1 cellular context compared by ENCODE assay signal in the genomic region with DNA sequence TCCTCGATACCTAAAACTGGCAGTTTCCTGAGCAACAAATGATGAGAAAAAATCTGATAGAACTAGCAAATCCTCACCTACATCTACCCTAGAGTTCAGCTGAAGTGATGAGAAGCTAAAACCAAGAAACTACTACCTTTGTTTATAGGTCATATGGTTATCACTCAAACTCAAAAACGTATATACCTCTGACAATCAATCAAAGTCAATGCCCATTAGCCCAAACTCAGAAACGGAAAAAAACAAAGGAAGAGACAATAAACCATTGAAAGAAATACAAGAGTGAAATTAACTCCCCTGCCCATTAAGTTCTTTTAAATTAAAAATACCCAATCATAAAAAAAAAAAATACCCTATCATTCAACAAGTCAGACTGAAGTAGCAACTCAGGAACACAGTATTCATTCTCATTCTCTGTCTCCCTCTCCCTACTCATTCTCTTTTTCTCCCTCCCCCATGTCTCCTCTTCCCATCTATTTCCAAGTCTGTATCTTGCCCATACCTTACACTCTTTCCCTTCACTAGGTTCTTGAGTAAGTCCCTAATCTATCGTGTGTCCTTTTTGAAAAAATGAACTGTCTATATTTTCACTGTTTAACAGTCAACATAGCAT.
TF ChIP-seq lines count a peak whose summit lies in the region.

No MANE protein-coding gene starts in this region.

TF ChIP-seq in GM23338, 12 proteins besides CTCF, POLR2A, EP300 and RAD21 (continued from another document):
- TF ChIP-seq JUNB (IDR thresholded peaks at IDR 0.05; ENCODE audit: unreplicated experiment) (no peak), POLR2AphosphoS5 (IDR thresholded peaks at IDR 0.05; ENCODE audit: low read depth) (no peak), ZNF331 (CRISPR knock-in tag; IDR thresholded peaks at IDR 0.05; ENCODE audit: low read depth) (no peak), EZH2 (IDR thresholded peaks at IDR 0.05; ENCODE audit: low read depth, unreplicated experiment) (no peak), CREB1 (CRISPR knock-in tag; IDR thresholded peaks at IDR 0.05; ENCODE audit: low read depth) (no peak), STAT1 (IDR thresholded peaks at IDR 0.05; ENCODE audit: unreplicated experiment) (no peak), ZNF114 (CRISPR knock-in tag; IDR thresholded peaks at IDR 0.05) (no peak)
- TF ChIP-seq, protein P1, sequence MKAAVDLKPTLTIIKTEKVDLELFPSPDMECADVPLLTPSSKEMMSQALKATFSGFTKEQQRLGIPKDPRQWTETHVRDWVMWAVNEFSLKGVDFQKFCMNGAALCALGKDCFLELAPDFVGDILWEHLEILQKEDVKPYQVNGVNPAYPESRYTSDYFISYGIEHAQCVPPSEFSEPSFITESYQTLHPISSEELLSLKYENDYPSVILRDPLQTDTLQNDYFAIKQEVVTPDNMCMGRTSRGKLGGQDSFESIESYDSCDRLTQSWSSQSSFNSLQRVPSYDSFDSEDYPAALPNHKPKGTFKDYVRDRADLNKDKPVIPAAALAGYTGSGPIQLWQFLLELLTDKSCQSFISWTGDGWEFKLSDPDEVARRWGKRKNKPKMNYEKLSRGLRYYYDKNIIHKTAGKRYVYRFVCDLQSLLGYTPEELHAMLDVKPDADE (IDR thresholded peaks at IDR 0.05) = no peak
- TF ChIP-seq, protein P2, sequence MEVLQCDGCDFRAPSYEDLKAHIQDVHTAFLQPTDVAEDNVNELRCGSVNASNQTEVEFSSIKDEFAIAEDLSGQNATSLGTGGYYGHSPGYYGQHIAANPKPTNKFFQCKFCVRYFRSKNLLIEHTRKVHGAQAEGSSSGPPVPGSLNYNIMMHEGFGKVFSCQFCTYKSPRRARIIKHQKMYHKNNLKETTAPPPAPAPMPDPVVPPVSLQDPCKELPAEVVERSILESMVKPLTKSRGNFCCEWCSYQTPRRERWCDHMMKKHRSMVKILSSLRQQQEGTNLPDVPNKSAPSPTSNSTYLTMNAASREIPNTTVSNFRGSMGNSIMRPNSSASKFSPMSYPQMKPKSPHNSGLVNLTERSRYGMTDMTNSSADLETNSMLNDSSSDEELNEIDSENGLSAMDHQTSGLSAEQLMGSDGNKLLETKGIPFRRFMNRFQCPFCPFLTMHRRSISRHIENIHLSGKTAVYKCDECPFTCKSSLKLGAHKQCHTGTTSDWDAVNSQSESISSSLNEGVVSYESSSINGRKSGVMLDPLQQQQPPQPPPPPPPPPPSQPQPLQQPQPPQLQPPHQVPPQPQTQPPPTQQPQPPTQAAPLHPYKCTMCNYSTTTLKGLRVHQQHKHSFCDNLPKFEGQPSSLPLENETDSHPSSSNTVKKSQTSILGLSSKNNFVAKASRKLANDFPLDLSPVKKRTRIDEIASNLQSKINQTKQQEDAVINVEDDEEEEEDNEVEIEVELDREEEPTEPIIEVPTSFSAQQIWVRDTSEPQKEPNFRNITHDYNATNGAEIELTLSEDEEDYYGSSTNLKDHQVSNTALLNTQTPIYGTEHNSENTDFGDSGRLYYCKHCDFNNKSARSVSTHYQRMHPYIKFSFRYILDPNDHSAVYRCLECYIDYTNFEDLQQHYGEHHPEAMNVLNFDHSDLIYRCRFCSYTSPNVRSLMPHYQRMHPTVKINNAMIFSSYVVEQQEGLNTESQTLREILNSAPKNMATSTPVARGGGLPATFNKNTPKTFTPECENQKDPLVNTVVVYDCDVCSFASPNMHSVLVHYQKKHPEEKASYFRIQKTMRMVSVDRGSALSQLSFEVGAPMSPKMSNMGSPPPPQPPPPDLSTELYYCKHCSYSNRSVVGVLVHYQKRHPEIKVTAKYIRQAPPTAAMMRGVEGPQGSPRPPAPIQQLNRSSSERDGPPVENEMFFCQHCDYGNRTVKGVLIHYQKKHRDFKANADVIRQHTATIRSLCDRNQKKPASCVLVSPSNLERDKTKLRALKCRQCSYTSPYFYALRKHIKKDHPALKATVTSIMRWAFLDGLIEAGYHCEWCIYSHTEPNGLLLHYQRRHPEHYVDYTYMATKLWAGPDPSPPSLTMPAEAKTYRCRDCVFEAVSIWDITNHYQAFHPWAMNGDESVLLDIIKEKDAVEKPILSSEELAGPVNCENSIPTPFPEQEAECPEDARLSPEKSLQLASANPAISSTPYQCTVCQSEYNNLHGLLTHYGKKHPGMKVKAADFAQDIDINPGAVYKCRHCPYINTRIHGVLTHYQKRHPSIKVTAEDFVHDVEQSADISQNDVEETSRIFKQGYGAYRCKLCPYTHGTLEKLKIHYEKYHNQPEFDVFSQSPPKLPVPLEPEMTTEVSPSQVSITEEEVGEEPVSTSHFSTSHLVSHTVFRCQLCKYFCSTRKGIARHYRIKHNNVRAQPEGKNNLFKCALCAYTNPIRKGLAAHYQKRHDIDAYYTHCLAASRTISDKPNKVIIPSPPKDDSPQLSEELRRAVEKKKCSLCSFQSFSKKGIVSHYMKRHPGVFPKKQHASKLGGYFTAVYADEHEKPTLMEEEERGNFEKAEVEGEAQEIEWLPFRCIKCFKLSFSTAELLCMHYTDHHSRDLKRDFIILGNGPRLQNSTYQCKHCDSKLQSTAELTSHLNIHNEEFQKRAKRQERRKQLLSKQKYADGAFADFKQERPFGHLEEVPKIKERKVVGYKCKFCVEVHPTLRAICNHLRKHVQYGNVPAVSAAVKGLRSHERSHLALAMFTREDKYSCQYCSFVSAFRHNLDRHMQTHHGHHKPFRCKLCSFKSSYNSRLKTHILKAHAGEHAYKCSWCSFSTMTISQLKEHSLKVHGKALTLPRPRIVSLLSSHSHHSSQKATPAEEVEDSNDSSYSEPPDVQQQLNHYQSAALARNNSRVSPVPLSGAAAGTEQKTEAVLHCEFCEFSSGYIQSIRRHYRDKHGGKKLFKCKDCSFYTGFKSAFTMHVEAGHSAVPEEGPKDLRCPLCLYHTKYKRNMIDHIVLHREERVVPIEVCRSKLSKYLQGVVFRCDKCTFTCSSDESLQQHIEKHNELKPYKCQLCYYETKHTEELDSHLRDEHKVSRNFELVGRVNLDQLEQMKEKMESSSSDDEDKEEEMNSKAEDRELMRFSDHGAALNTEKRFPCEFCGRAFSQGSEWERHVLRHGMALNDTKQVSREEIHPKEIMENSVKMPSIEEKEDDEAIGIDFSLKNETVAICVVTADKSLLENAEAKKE (CRISPR knock-in tag; IDR thresholded peaks at IDR 0.05) = no peak
TF ChIP-seq in GM23338: peak in this region for 0.
